Comparison of ENCODE assay signal across 10 cellular contexts in genomic region chr9:96222132-96222531, GRCh38.
A peak's percentile ranks its signal among the peaks of the same experiment; 100 is the strongest.
DNase-seq lines count a peak whose midpoint lies in the region; ATAC-seq and TF ChIP-seq lines count a peak whose summit lies in the region.
"Had no signal": no experiment of that assay in that cellular context is flagged by ENCODE, and none has a peak within 500 bp of the region (broad histone marks: within the 10 kb centered on the region; RNA-seq: fewer than 3 reads in every experiment).

No MANE protein-coding gene starts in this region.

- peaks cover 6% of the 10 kb centered on the region in 2 donors for H3K9me3 Mint-ChIP-seq in activated naive CD4-positive, alpha-beta T cell treated with anti-CD3 and anti-CD28 coated beads, Interleukin-2, amount 50 U/mL, for 72 hours

- H2AFZ ChIP-seq in GM23248 = no peak overlapping the region
- H2AFZ ChIP-seq in SU-DHL-6 (ENCODE audit: low read depth, low read length, severe bottlenecking) = no peak overlapping the region
- no peak overlapping the region for H2AFZ ChIP-seq in hepatocyte

- peaks cover 3% of the 10 kb centered on the region for H3K9me3 ChIP-seq in GM23248 (ENCODE audit: low read depth)
- H3K9me3 ChIP-seq in SU-DHL-6 (ENCODE audit: insufficient read depth, low read length) = no peaks in the 10 kb centered on the region
- H3K9me3 ChIP-seq in hepatocyte (ENCODE audit: low read depth) = no peaks in the 10 kb centered on the region

- H3K27me3 ChIP-seq in GM23248 (replicated peaks; ENCODE audit: insufficient read depth) (peaks cover 8% of the 10 kb centered on the region; the same call in 1 of the 2 replicates), SU-DHL-6 (ENCODE audit: low read length) (no peaks in the 10 kb centered on the region), hepatocyte (no peaks in the 10 kb centered on the region)

- no peak for ATAC-seq in HG02885 (IDR thresholded peaks at IDR 0.05; ENCODE audit: poor library complexity, unreplicated experiment)
- no peak for ATAC-seq in GM21717 (IDR thresholded peaks at IDR 0.05; ENCODE audit: unreplicated experiment)
- ATAC-seq in activated naive CD4-positive, alpha-beta T cell treated with anti-CD3 and anti-CD28 coated beads, Interleukin-2, amount 50 U/mL, for 72 hours = no peak

- peak; percentile 33 for DNase-seq in AG08395 (ENCODE audit: low spot score)
- peak; percentile 36 for DNase-seq in GM23248
- DNase-seq in hepatocyte (ENCODE audit: low spot score) = no peak
- no peak for DNase-seq in coronary artery (ENCODE audit: low spot score)
- DNase-seq in activated naive CD4-positive, alpha-beta T cell treated with anti-CD3 and anti-CD28 coated beads, Interleukin-2, amount 50 U/mL, for 72 hours (ENCODE audit: low spot score in 2 of 2) = no peak
- DNase-seq: activated B cell treated with CpG ODN at 0.5 μM for 24 hours, NCI-H146 had no signal

- H4K20me1 ChIP-seq in GM23248 (ENCODE audit: insufficient read depth) (no peaks in the 10 kb centered on the region), SU-DHL-6 (ENCODE audit: low read depth, low read length) (no peaks in the 10 kb centered on the region), hepatocyte (ENCODE audit: insufficient read depth, poor library complexity, severe bottlenecking) (no peaks in the 10 kb centered on the region)

- H3K4me2 ChIP-seq in GM23248 (ENCODE audit: unreplicated experiment) = no peak overlapping the region
- H3K4me2 ChIP-seq in SU-DHL-6 (ENCODE audit: low read depth, low read length, poor library complexity, severe bottlenecking) = no peak overlapping the region
- no peak overlapping the region for H3K4me2 ChIP-seq in hepatocyte

- no peaks in the 10 kb centered on the region for H3F3A ChIP-seq in GM23248 (ENCODE audit: insufficient read depth)
- H3F3A ChIP-seq in SU-DHL-6 (ENCODE audit: insufficient read depth) = no peaks in the 10 kb centered on the region

- in situ Hi-C loops in GM23248 (cut with MboI) = loop anchor here (25.0 kb wide), 1 partner anchor 485 kb away; no protein-coding TSS in a partner anchor

- no peaks in the 10 kb centered on the region for H3K36me3 ChIP-seq in GM23248 (ENCODE audit: low read depth)
- no peaks in the 10 kb centered on the region for H3K36me3 ChIP-seq in SU-DHL-6 (ENCODE audit: low read length)
- H3K36me3 ChIP-seq in hepatocyte (replicated peaks; ENCODE audit: insufficient read depth, low read depth) = no peaks in the 10 kb centered on the region

- H3K9me2 ChIP-seq in GM23248 (ENCODE audit: insufficient read depth) = no peaks in the 10 kb centered on the region
- H3K9me2 ChIP-seq in SU-DHL-6 (replicated peaks; ENCODE audit: insufficient read depth, low read length) = no peaks in the 10 kb centered on the region
- H3K9me2 ChIP-seq in hepatocyte (replicated peaks; ENCODE audit: insufficient read depth) = no peaks in the 10 kb centered on the region

- 29 to 33% methylated on average over 2 of the region's 2 CpGs for WGBS in GM23248 (ENCODE audit: low coverage in 1 of 2, low lambda C conversion rate in 2 of 2, missing lambda C conversion rate in 2 of 2), 2 experiments
- 61% methylated on average over 2 of the region's 2 CpGs for WGBS in hepatocyte (ENCODE audit: low lambda C conversion rate, missing lambda C conversion rate)

- peaks cover 7% of the 10 kb centered on the region in 2 donors for H3K36me3 Mint-ChIP-seq in activated naive CD4-positive, alpha-beta T cell treated with anti-CD3 and anti-CD28 coated beads, Interleukin-2, amount 50 U/mL, for 72 hours

- H3K9ac ChIP-seq in GM23248 = no peak overlapping the region
- H3K9ac ChIP-seq in SU-DHL-6 (ENCODE audit: low read length) = no peak overlapping the region

- H3K27ac ChIP-seq in GM23248 (no peak overlapping the region), SU-DHL-6 (ENCODE audit: low read depth, low read length) (no peak overlapping the region), hepatocyte (no peak overlapping the region), coronary artery (no peak overlapping the region)

- TF ChIP-seq CTCF in SU-DHL-6 (IDR thresholded peaks at IDR 0.05; ENCODE audit: insufficient read depth, low read length, poor library complexity, severe bottlenecking) (peak; percentile 13), hepatocyte (IDR thresholded peaks at IDR 0.05; ENCODE audit: poor library complexity) (peak; percentile 31), coronary artery (IDR thresholded peaks at IDR 0.05) (no peak)

- H3K4me3 ChIP-seq in GM23248 = no peak overlapping the region
- no peak overlapping the region for H3K4me3 ChIP-seq in SU-DHL-6 (ENCODE audit: insufficient read depth, low read length, poor library complexity, severe bottlenecking)
- no peak overlapping the region for H3K4me3 ChIP-seq in hepatocyte
- H3K4me3 ChIP-seq in coronary artery = no peak overlapping the region

- no peak overlapping the region for H3K27ac Mint-ChIP-seq in activated naive CD4-positive, alpha-beta T cell treated with anti-CD3 and anti-CD28 coated beads, Interleukin-2, amount 50 U/mL, for 72 hours
- H3K27ac Mint-ChIP-seq: activated B cell treated with CpG ODN at 0.5 μM for 24 hours had no signal

- H3K4me1 ChIP-seq in GM23248 (ENCODE audit: insufficient read depth) = no peaks in the 10 kb centered on the region
- H3K4me1 ChIP-seq in hepatocyte (ENCODE audit: insufficient read depth) = peaks cover 9% of the 10 kb centered on the region

- no peaks in the 10 kb centered on the region for H3K79me2 ChIP-seq in GM23248 (ENCODE audit: insufficient read depth)
- H3K79me2 ChIP-seq in SU-DHL-6 (ENCODE audit: insufficient read depth, low read length) = no peaks in the 10 kb centered on the region
- H3K79me2 ChIP-seq in hepatocyte = no peaks in the 10 kb centered on the region

Comparison
In these comparisons a context has a peak if more than half of its experiments do, and no peak if none do; other contexts are left out.
1. DNase-seq: peak in AG08395 (single experiment) and GM23248 (single experiment); none in hepatocyte (single experiment), coronary artery (single experiment) and activated naive CD4-positive, alpha-beta T cell treated with anti-CD3 and anti-CD28 coated beads, Interleukin-2, amount 50 U/mL, for 72 hours (0 of 2).